In genomic region chr11:130636672-130637463, GRCh38 we compare ENCODE assay signal across 10 cellular contexts.
DNase-seq lines count a peak whose midpoint lies in the region; FAIRE-seq and TF ChIP-seq lines count a peak whose summit lies in the region.
"Had no signal": no experiment of that assay in that cellular context is flagged by ENCODE, and none has a peak within 500 bp of the region (broad histone marks: within the 10 kb centered on the region; RNA-seq: fewer than 3 reads in every experiment).

No MANE protein-coding gene starts in this region.

- no peak for FAIRE-seq in urothelium cell line (lab: Jason Lieb, UNC)

- H3K4me1 Mint-ChIP-seq in activated CD4-positive, alpha-beta memory T cell treated with anti-CD3 and anti-CD28 coated beads, Interleukin-2, amount 10 ng/mL, durations not matched to agents 7 days and 5 days, result peaks cover 53% of the 10 kb centered on the region
- no peaks in the 10 kb centered on the region for H3K4me1 Mint-ChIP-seq in activated CD4-positive, alpha-beta memory T cell treated with anti-CD3 and anti-CD28 coated beads for 36 hours (ENCODE audit: low read depth)
- H3K4me1 Mint-ChIP-seq in glutamatergic neuron (ENCODE audit: low read depth, unreplicated experiment), result peaks cover 5% of the 10 kb centered on the region

- POLR2A ChIA-PET in activated CD4-positive, alpha-beta memory T cell treated with anti-CD3 and anti-CD28 coated beads, Interleukin-2, amount 10 ng/mL, durations not matched to agents 7 days and 5 days (lab: Charles Lee), result no interaction called here
- POLR2A ChIA-PET in activated CD4-positive, alpha-beta memory T cell treated with anti-CD3 and anti-CD28 coated beads for 36 hours (lab: Charles Lee), result no interaction called here

- TF ChIP-seq CTCF in cardiac fibroblast (IDR thresholded peaks at IDR 0.05; ENCODE audit: low read depth, low read length) (no peak), glutamatergic neuron (IDR thresholded peaks at IDR 0.05; ENCODE audit: partially characterized antibody, unreplicated experiment) (no peak)

- no peaks in the 10 kb centered on the region for H3K9me3 Mint-ChIP-seq in activated CD4-positive, alpha-beta memory T cell treated with anti-CD3 and anti-CD28 coated beads, Interleukin-2, amount 10 ng/mL, durations not matched to agents 7 days and 5 days
- no peaks in the 10 kb centered on the region for H3K9me3 Mint-ChIP-seq in activated CD4-positive, alpha-beta memory T cell treated with anti-CD3 and anti-CD28 coated beads for 36 hours
- H3K9me3 Mint-ChIP-seq in glutamatergic neuron (ENCODE audit: unreplicated experiment), result peaks cover 3% of the 10 kb centered on the region

- H3K27ac Mint-ChIP-seq in activated CD4-positive, alpha-beta memory T cell treated with anti-CD3 and anti-CD28 coated beads, Interleukin-2, amount 10 ng/mL, durations not matched to agents 7 days and 5 days, result peak overlapping the region; percentile 61
- no peak overlapping the region for H3K27ac Mint-ChIP-seq in activated CD4-positive, alpha-beta memory T cell treated with anti-CD3 and anti-CD28 coated beads for 36 hours
- H3K27ac Mint-ChIP-seq in glutamatergic neuron (ENCODE audit: unreplicated experiment), result no peak overlapping the region

- peak overlapping the region; percentile 42 for H3K4me3 Mint-ChIP-seq in activated CD4-positive, alpha-beta memory T cell treated with anti-CD3 and anti-CD28 coated beads, Interleukin-2, amount 10 ng/mL, durations not matched to agents 7 days and 5 days
- H3K4me3 Mint-ChIP-seq in activated CD4-positive, alpha-beta memory T cell treated with anti-CD3 and anti-CD28 coated beads for 36 hours, result no peak overlapping the region
- H3K4me3 Mint-ChIP-seq in glutamatergic neuron (ENCODE audit: unreplicated experiment), result no peak overlapping the region

- no peak for DNase-seq in activated CD4-positive, alpha-beta memory T cell treated with anti-CD3 and anti-CD28 coated beads, Interleukin-2, amount 10 ng/mL, durations not matched to agents 7 days and 5 days
- DNase-seq in activated CD4-positive, alpha-beta memory T cell treated with anti-CD3 and anti-CD28 coated beads for 36 hours, result no peak
- DNase-seq in HPDE6-E6E7 (ENCODE audit: extremely low spot score) (peak; percentile 86), cardiac fibroblast (ENCODE audit: low read depth in 2 of 2) (peak; percentile 52 to 90), urothelium cell line (ENCODE audit: low spot score) (peak; percentile 67), NOMO-1 treated with DMSO at 0.1 percent for 48 hours (lab: John Stamatoyannopoulos, UW; ENCODE audit: unreplicated experiment) (no peak), glutamatergic neuron (no peak), mesenteric fat pad (ENCODE audit: low spot score) (no peak)
- DNase-seq: upper lobe of left lung had no signal

- CTCF ChIA-PET in activated CD4-positive, alpha-beta memory T cell treated with anti-CD3 and anti-CD28 coated beads, Interleukin-2, amount 10 ng/mL, durations not matched to agents 7 days and 5 days (lab: Charles Lee), result interaction anchor here (0.8 to 1.7 kb wide), 3 partner anchors 225 to 280 kb away, joined by 3 to 10 read pairs (median 4); partner anchors contain the start of gene SNX19
- CTCF ChIA-PET in activated CD4-positive, alpha-beta memory T cell treated with anti-CD3 and anti-CD28 coated beads for 36 hours (lab: Charles Lee), result no interaction called here

- H3K27me3 Mint-ChIP-seq in activated CD4-positive, alpha-beta memory T cell treated with anti-CD3 and anti-CD28 coated beads, Interleukin-2, amount 10 ng/mL, durations not matched to agents 7 days and 5 days, result peaks cover 3% of the 10 kb centered on the region
- peaks cover 1% of the 10 kb centered on the region for H3K27me3 Mint-ChIP-seq in activated CD4-positive, alpha-beta memory T cell treated with anti-CD3 and anti-CD28 coated beads for 36 hours
- no peaks in the 10 kb centered on the region for H3K27me3 Mint-ChIP-seq in glutamatergic neuron (ENCODE audit: unreplicated experiment)

- H3K4me3 ChIP-seq in cardiac fibroblast (replicated peaks in 1 of 2; ENCODE audit: low read depth in 2 of 2, low read length in 2 of 2), result no peak overlapping the region
- H3K4me3 ChIP-seq: BLaER1, upper lobe of left lung had no signal

- intact Hi-C loops in activated CD4-positive, alpha-beta memory T cell treated with anti-CD3 and anti-CD28 coated beads for 36 hours (cut with micrococcal nuclease), result loop anchor here (10.0 kb wide), 1 partner anchor 202 kb away; no protein-coding TSS in a partner anchor

- H3K36me3 Mint-ChIP-seq in activated CD4-positive, alpha-beta memory T cell treated with anti-CD3 and anti-CD28 coated beads, Interleukin-2, amount 10 ng/mL, durations not matched to agents 7 days and 5 days (ENCODE audit: low read depth), result no peaks in the 10 kb centered on the region
- H3K36me3 Mint-ChIP-seq in activated CD4-positive, alpha-beta memory T cell treated with anti-CD3 and anti-CD28 coated beads for 36 hours, result no peaks in the 10 kb centered on the region
- no peaks in the 10 kb centered on the region for H3K36me3 Mint-ChIP-seq in glutamatergic neuron (ENCODE audit: unreplicated experiment)

Comparison
In these comparisons a context has a peak if more than half of its experiments do, and no peak if none do; other contexts are left out.
1. DNase-seq: peak in HPDE6-E6E7 (single experiment), cardiac fibroblast (2 of 2) and urothelium cell line (single experiment); none in activated CD4-positive, alpha-beta memory T cell treated with anti-CD3 and anti-CD28 coated beads, Interleukin-2, amount 10 ng/mL, durations not matched to agents 7 days and 5 days (single experiment), activated CD4-positive, alpha-beta memory T cell treated with anti-CD3 and anti-CD28 coated beads for 36 hours (single experiment), NOMO-1 treated with DMSO at 0.1 percent for 48 hours (single experiment), glutamatergic neuron (single experiment) and mesenteric fat pad (single experiment).